In the genomic region with DNA sequence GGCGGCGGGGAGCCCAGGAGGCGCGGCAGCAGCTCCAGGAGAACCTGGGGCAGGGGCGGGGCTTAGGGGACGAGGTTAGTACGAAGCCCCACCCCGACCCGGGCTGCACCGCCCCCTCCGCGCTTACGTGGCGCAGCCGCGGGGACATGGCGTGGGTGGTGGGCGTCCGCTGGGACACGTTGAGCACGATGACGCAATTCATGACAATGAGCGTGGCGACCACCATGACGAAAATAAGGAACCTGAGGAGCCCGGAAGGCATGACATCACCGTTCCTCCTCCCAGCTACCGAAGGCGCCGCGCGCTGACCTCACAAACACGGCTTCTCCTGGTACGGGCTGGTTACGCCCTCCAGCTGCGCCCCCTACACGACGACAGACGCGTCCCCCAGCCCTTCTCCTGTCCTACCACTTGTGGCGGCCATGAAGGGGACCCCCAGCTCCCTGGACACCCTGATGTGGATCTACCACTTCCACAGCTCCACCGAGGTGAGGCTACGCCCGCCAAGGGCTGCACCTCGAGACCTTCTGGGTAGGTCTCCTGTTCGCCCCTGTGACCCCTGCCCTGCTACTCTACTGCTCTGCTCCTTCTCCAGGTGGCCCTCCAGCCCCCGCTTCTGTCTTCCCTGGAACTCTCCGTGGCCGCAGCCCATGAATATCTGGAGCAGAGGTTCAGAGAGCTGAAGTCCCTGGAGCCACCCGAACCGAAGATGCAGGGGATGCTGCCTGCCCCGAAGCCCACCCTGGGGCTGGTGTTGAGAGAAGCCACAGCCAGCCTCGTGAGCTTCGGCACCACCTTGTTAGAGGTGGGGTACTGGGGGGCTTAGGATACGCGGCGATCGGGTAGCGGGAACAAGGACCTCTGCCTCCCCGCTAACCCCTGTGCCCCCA, we compare ENCODE assay signal across 8 cellular contexts. TPM values are rescaled to one million over a fixed set of nuclear protein-coding genes. Genes with fewer than 3 reads are reported as not detected.
DNase-seq lines count a peak whose midpoint lies in the region; ATAC-seq and TF ChIP-seq lines count a peak whose summit lies in the region.

TSS of gene C17orf107 (plus strand) at position 196 of the 890 bp plus-strand sequence. CDS start at position 423, 227 bp downstream.

- DNase-seq in C1 segment of cervical spinal cord (lab: John Stamatoyannopoulos, UW): peak in 9 of 14 donors; percentile 15 to 54 (median 26)
- peak; percentile 98 for DNase-seq in activated CD4-positive, alpha-beta T cell treated with anti-CD3 and anti-CD28 coated beads for 4 hours
- DNase-seq in choroid plexus epithelial cell (ENCODE audit: low read depth): peak; percentile 61
- peak; percentile 89 for DNase-seq in left lobe of liver (ENCODE audit: low spot score)
- peak; percentile 98 for DNase-seq in stimulated activated CD4-positive, alpha-beta T cell treated with anti-CD3 and anti-CD28 coated beads, Interleukin-2, amount 100 ng/mL, for 4 hours (ENCODE audit: low read depth)

- peak within 1 kb of the TSS; percentile 56 for H3K4me3 ChIP-seq in choroid plexus epithelial cell (ENCODE audit: low read depth, low read length)

- no peak for TF ChIP-seq CTCF in choroid plexus epithelial cell (conservative IDR thresholded peaks at IDR 0.05; ENCODE audit: low read depth, low read length)

- ATAC-seq in HG03025 (IDR thresholded peaks at IDR 0.05; ENCODE audit: low FRiP score, unreplicated experiment) (peak; percentile 47), left lobe of liver (peak; percentile 78), GM21825 (IDR thresholded peaks at IDR 0.05; ENCODE audit: unreplicated experiment) (no peak), GM19397 (IDR thresholded peaks at IDR 0.05; ENCODE audit: unreplicated experiment) (no peak)

RNA-seq across cellular contexts. Expression of gene C17orf107, which starts in this region (rescaled TPM):
- total RNA-seq in left lobe of liver: 4.1 TPM

Comparison
In these comparisons a context has a peak if more than half of its experiments do, and no peak if none do; other contexts are left out.
1. DNase-seq: peak in every context shown above with its lines; median percentile 98 in activated CD4-positive, alpha-beta T cell treated with anti-CD3 and anti-CD28 coated beads for 4 hours; 98 in stimulated activated CD4-positive, alpha-beta T cell treated with anti-CD3 and anti-CD28 coated beads, Interleukin-2, amount 100 ng/mL, for 4 hours; 89 in left lobe of liver; 61 in choroid plexus epithelial cell; 26 in C1 segment of cervical spinal cord.
2. ATAC-seq: peak in HG03025 (single experiment) and left lobe of liver (single experiment); none in GM21825 (single experiment) and GM19397 (single experiment).